In genomic region chr5:108773330-108773729, GRCh38 we compare ENCODE assay signal across 35 cellular contexts.
"Had no signal": no experiment of that assay in that cellular context is flagged by ENCODE, and none has a peak within 500 bp of the region (broad histone marks: within the 10 kb centered on the region; RNA-seq: fewer than 3 reads in every experiment).

No MANE protein-coding gene starts in this region.

- DNase-seq: Karpas-422, Kasumi-1, MG63, MM.1S, MV-4-11, NCI-H1048, NCI-H1092, NCI-H1092 treated with DMSO at 0.1 percent for 48 hours, NCI-H1105, NCI-H1105 treated with DMSO at 0.1 percent for 48 hours, NCI-H1417, NCI-H1417 treated with DMSO at 0.1 percent for 48 hours, NCI-H1436, NCI-H1436 treated with DMSO at 0.1 percent for 48 hours, NCI-H146, NCI-H1694, NCI-H1694 treated with DMSO at 0.1 percent for 48 hours, NCI-H187, NCI-H187 treated with DMSO at 0.1 percent for 48 hours, NCI-H1930, NCI-H2029, NCI-H2029 treated with DMSO at 0.1 percent for 48 hours, NCI-H2081, NCI-H2081 treated with DMSO at 0.1 percent for 48 hours, NCI-H2107, NCI-H2171, NCI-H2171 treated with DMSO at 0.1 percent for 48 hours, NCI-H2227 treated with DMSO at 0.1 percent for 48 hours, NCI-H226, NCI-H345, NCI-H446, NCI-H446 treated with DMSO at 0.1 percent for 48 hours, NCI-H510A, NCI-H510A treated with DMSO at 0.1 percent for 48 hours had no signal

- H3K4me2 ChIP-seq: KMS-11 had no signal

- H3K9ac ChIP-seq: KMS-11 had no signal

- H3K27ac ChIP-seq: KMS-11 had no signal

- H3K4me3 ChIP-seq: MG63 had no signal

- H3K27me3 ChIP-seq: MG63 had no signal
